ENCODE assay signal across 11 cellular contexts in the genomic region with DNA sequence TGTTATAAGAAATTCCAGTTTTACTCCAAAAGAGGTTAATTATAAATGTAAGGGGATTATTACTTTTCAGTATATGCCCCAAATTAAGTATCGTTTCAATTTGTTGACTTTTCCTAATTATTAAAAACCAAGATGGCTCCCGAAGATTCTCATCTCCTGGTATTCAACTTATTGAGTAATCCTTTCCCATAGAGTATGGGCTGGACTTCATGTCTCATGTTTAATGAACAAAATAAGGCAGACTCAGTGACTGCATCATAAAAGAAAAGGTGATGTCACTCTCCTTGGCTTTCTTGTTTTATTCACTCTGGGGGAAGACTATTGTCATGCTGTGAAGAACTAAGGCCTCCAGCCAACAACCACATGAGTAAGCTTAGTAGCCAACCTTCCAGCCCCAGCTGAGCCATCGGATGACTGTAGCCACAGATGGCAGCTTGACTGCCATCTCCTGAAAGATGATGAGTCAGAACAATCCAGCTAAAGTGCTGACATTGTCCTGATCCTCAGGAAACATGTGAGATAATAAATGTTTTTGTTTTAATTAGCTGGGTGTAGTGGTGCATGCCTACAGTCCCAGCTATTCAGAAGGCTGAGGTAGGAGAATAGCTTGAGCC. TPM values are rescaled to one million over a fixed set of nuclear protein-coding genes. Genes with fewer than 3 reads are reported as not detected.
DNase-seq lines count a peak whose midpoint lies in the region; ATAC-seq and TF ChIP-seq lines count a peak whose summit lies in the region.
"Had no signal": no experiment of that assay in that cellular context is flagged by ENCODE, and none has a peak within 500 bp of the region (broad histone marks: within the 10 kb centered on the region; RNA-seq: fewer than 3 reads in every experiment).

No MANE protein-coding gene starts in this region.

- BruUV-seq in PC-3 (replicated peaks; lab: Mats Ljungman, UMichigan): no TSS peak

- TF ChIP-seq CTCF in HFFc6 (IDR thresholded peaks at IDR 0.05): no peak
- TF ChIP-seq CTCF in PC-3 (conservative IDR thresholded peaks at IDR 0.05; ENCODE audit: low read depth, low read length): no peak

- DNase-seq in HFFc6 (peak; percentile 92), PC-3 (peak; percentile 73), epithelial cell of prostate (ENCODE audit: low read depth, low spot score) (peak; percentile 98), pulmonary artery endothelial cell (ENCODE audit: low read depth, low spot score) (peak; percentile 65), G401 (ENCODE audit: low spot score) (no peak), HuH-7 (ENCODE audit: low spot score) (no peak)
- DNase-seq: activated B cell treated with CpG ODN at 0.5 μM for 24 hours, amygdala, NCI-H526 treated with DMSO at 0.1 percent for 48 hours had no signal

- H3F3A ChIP-seq in PC-3 (ENCODE audit: low read length, unreplicated experiment): no peaks in the 10 kb centered on the region

- intact Hi-C loops in PC-3 (cut with micrococcal nuclease): no loop called here

- peak overlapping the region; percentile 64 for H3K27ac Mint-ChIP-seq in HFFc6
- H3K27ac Mint-ChIP-seq: activated B cell treated with CpG ODN at 0.5 μM for 24 hours; stimulated activated naive CD8-positive, alpha-beta T cell treated with anti-CD3 and anti-CD28 coated beads, Interleukin-15, Interleukin-2, amounts not matched to agents 100 ng/mL and 50 ng/mL, for 24 hours had no signal

- peaks cover 22% of the 10 kb centered on the region for H4K20me1 ChIP-seq in PC-3 (ENCODE audit: low read length)

- no peak overlapping the region for H3K4me2 ChIP-seq in PC-3 (ENCODE audit: low read length)

- no peaks in the 10 kb centered on the region for H3K4me1 ChIP-seq in PC-3 (ENCODE audit: insufficient read depth, low read length)

- H3K9me3 ChIP-seq in PC-3 (ENCODE audit: low read length): no peaks in the 10 kb centered on the region

- peaks cover 2% of the 10 kb centered on the region; the same call in 1 of the 2 replicates for H3K27me3 Mint-ChIP-seq in HFFc6 (ENCODE audit: insufficient read depth)

- H3K36me3 ChIP-seq in PC-3 (ENCODE audit: low read depth, low read length): peaks cover 14% of the 10 kb centered on the region

- H3K36me3 Mint-ChIP-seq in HFFc6 (ENCODE audit: low read depth): peaks cover 31% of the 10 kb centered on the region

- no peak overlapping the region for H3K4me3 Mint-ChIP-seq in HFFc6
- H3K4me3 Mint-ChIP-seq: activated B cell treated with CpG ODN at 0.5 μM for 24 hours; stimulated activated naive CD8-positive, alpha-beta T cell treated with anti-CD3 and anti-CD28 coated beads, Interleukin-15, Interleukin-2, amounts not matched to agents 100 ng/mL and 50 ng/mL, for 24 hours had no signal

- H3K4me1 Mint-ChIP-seq in HFFc6 (ENCODE audit: low read depth): peaks cover 32% of the 10 kb centered on the region
- H3K4me1 Mint-ChIP-seq: activated B cell treated with CpG ODN at 0.5 μM for 24 hours had no signal

- no peak overlapping the region for H3K9ac ChIP-seq in PC-3 (ENCODE audit: low read length)

- POLR2A ChIA-PET in PC-3 (lab: Charles Lee; ENCODE audit: unreplicated experiment): interaction anchor here (0.7 kb wide), 1 partner anchor 17 kb away, joined by 20 read pairs; no protein-coding TSS in a partner anchor

- H3K9me3 Mint-ChIP-seq in HFFc6: peaks cover 13% of the 10 kb centered on the region
- H3K9me3 Mint-ChIP-seq: activated B cell treated with CpG ODN at 0.5 μM for 24 hours; stimulated activated naive CD8-positive, alpha-beta T cell treated with anti-CD3 and anti-CD28 coated beads, Interleukin-15, Interleukin-2, amounts not matched to agents 100 ng/mL and 50 ng/mL, for 24 hours had no signal

- no peak overlapping the region for H3K4me3 ChIP-seq in PC-3 (ENCODE audit: low read length)

- no peaks in the 10 kb centered on the region for H3K9me2 ChIP-seq in PC-3 (replicated peaks; ENCODE audit: low read length)

- no peak overlapping the region for H2AFZ ChIP-seq in PC-3 (ENCODE audit: low read length)

- ATAC-seq in PC-3: peak; percentile 75
- no peak for ATAC-seq in HG03442 (IDR thresholded peaks at IDR 0.05; ENCODE audit: unreplicated experiment)

- in situ Hi-C loops in G401 (cut with HindIII; ENCODE audit: low sequenced_read_pairs): no loop called here

- peaks cover 99% of the 10 kb centered on the region for H3K79me2 ChIP-seq in PC-3 (ENCODE audit: low read length)

- CTCF ChIA-PET in PC-3 (lab: Charles Lee): interaction anchor here (0.5 kb wide), 1 partner anchor 248 kb away, joined by 4 read pairs; no protein-coding TSS in a partner anchor

- H3K27ac ChIP-seq in PC-3 (ENCODE audit: low read length) (no peak overlapping the region), epithelial cell of prostate (peak overlapping the region; percentile 42)

- no peaks in the 10 kb centered on the region for H3K27me3 ChIP-seq in PC-3 (ENCODE audit: low read length)

RNA-seq across cellular contexts. Expression of a gene that starts 17.3 kb away (rescaled TPM):
- 100 to 1,000 TPM in 3 of 6 experiments, 10 to 100 TPM in 3; 97.2 to 111 (median 100.0) TPM for total RNA-seq in HFFc6 (2021; fragmentation: NEBNext Ultra II Directional; extraction: Animal tissue kit (Norgen Biotek cat#: 25700))
- 81.2 and 105 TPM in 2 replicates for total RNA-seq in PC-3 (2014; rRNA removed)
- 56.4 and 62.0 TPM in 2 replicates for total RNA-seq in pulmonary artery endothelial cell
- 40.1 and 42.2 TPM in 2 replicates for total RNA-seq in G401 (2014; rRNA removed; shearing (Covaris generic))

Comparison
In these comparisons a context has a peak if more than half of its experiments do, and no peak if none do; other contexts are left out.
1. DNase-seq: peak in HFFc6 (single experiment), PC-3 (single experiment), epithelial cell of prostate (single experiment) and pulmonary artery endothelial cell (single experiment); none in G401 (single experiment) and HuH-7 (single experiment).